24 cellular contexts compared by ENCODE assay signal in the genomic region with DNA sequence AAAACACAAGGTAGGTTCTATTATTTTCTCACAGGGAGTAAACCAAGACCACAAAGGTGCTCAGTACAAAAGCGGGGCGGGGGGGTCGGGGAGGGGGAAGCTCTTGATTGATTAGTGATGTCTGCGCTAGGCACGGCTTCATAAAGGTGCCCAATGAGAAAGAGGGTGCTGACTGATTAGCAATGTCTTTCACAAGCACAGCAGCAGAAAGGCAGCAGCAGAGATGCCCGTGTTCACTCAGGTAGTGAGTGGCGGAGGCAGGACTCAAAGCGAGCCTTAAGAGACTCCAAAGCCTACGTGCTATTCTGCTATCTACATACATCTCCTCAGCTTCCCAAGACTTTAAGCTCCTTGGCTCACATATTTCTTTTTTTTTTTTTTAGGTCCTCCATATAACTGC.
"Had no signal": no experiment of that assay in that cellular context is flagged by ENCODE, and none has a peak within 500 bp of the region (broad histone marks: within the 10 kb centered on the region; RNA-seq: fewer than 3 reads in every experiment).

No MANE protein-coding gene starts in this region.

- H3K9me3 Mint-ChIP-seq: activated T-cell treated with anti-CD3 and anti-CD28 coated beads, Interleukin-2, amount 50 U/mL, for 4 hours; stimulated activated naive CD8-positive, alpha-beta T cell treated with anti-CD3 and anti-CD28 coated beads, Interleukin-15, amount 100 ng/mL, for 72 hours had no signal

- H2AFZ ChIP-seq: neural progenitor cell had no signal

- H3K4me3 ChIP-seq: adrenal gland, breast epithelium, esophagus muscularis mucosa, gastroesophageal sphincter, heart left ventricle, left ventricle myocardium inferior, neural progenitor cell, suprapubic skin, vagina had no signal

- H3K36me3 Mint-ChIP-seq: neural progenitor cell had no signal

- H3K9me3 ChIP-seq: adrenal gland, breast epithelium, esophagus muscularis mucosa, gastroesophageal sphincter, heart left ventricle, left ventricle myocardium inferior, suprapubic skin, vagina had no signal

- H3K27me3 Mint-ChIP-seq: activated CD8-positive, alpha-beta memory T cell treated with anti-CD3 and anti-CD28 coated beads, Interleukin-2, amount 10 ng/mL, durations not matched to agents 7 days and 5 days; progenitor cell of endocrine pancreas; stimulated activated naive CD8-positive, alpha-beta T cell treated with anti-CD3 and anti-CD28 coated beads, Interleukin-15, amount 100 ng/mL, for 72 hours had no signal

- H3K27ac ChIP-seq: adrenal gland, breast epithelium, esophagus muscularis mucosa, gastroesophageal sphincter, heart left ventricle, left ventricle myocardium inferior, neural progenitor cell, suprapubic skin, vagina, WERI-Rb-1 had no signal

- H3K27ac Mint-ChIP-seq: activated CD8-positive, alpha-beta memory T cell treated with anti-CD3 and anti-CD28 coated beads, Interleukin-2, amount 10 ng/mL, durations not matched to agents 7 days and 5 days; neural progenitor cell; progenitor cell of endocrine pancreas had no signal

- DNase-seq: activated CD4-positive, alpha-beta T cell treated with anti-CD3 and anti-CD28 coated beads for 1 hour; activated CD4-positive, alpha-beta T cell treated with anti-CD3 and anti-CD28 coated beads, Interleukin-2, amount 50 U/mL, for 48 hours; activated CD8-positive, alpha-beta memory T cell treated with anti-CD3 and anti-CD28 coated beads, Interleukin-2, amount 10 ng/mL, durations not matched to agents 7 days and 5 days; activated naive CD4-positive, alpha-beta T cell; activated T-cell treated with anti-CD3 and anti-CD28 coated beads, Interleukin-2, amount 50 U/mL, for 4 hours; adrenal gland; cerebellar nuclear complex; cortex of kidney; heart left ventricle; kidney glomerular epithelial cell; left ventricle myocardium inferior; mammary epithelial cell; stimulated activated CD4-positive, alpha-beta T cell treated with anti-CD3 and anti-CD28 coated beads, Interleukin-2, amount 100 ng/mL, for 24 hours; stimulated activated naive CD8-positive, alpha-beta T cell treated with anti-CD3 and anti-CD28 coated beads, Interleukin-15, amount 100 ng/mL, for 72 hours; T-helper 2 cell; trophoblast cell; WERI-Rb-1 had no signal

- H3K36me3 ChIP-seq: adrenal gland, breast epithelium, left ventricle myocardium inferior, neural progenitor cell, suprapubic skin, vagina, WERI-Rb-1 had no signal

- H3K4me1 ChIP-seq: adrenal gland, breast epithelium, gastroesophageal sphincter, neural progenitor cell had no signal

- H3K4me2 ChIP-seq: neural progenitor cell had no signal

- H3K27me3 ChIP-seq: adrenal gland, breast epithelium, esophagus muscularis mucosa, gastroesophageal sphincter, heart left ventricle, neural progenitor cell, suprapubic skin, vagina had no signal

- ATAC-seq: activated CD8-positive, alpha-beta memory T cell treated with anti-CD3 and anti-CD28 coated beads, Interleukin-2, amount 10 ng/mL, durations not matched to agents 7 days and 5 days; activated T-cell treated with anti-CD3 and anti-CD28 coated beads, Interleukin-2, amount 50 U/mL, for 4 hours; gastroesophageal sphincter; heart left ventricle; stimulated activated naive CD8-positive, alpha-beta T cell treated with anti-CD3 and anti-CD28 coated beads, Interleukin-15, amount 100 ng/mL, for 72 hours had no signal

- H3K4me3 Mint-ChIP-seq: activated CD8-positive, alpha-beta memory T cell treated with anti-CD3 and anti-CD28 coated beads, Interleukin-2, amount 10 ng/mL, durations not matched to agents 7 days and 5 days; activated T-cell treated with anti-CD3 and anti-CD28 coated beads, Interleukin-2, amount 50 U/mL, for 4 hours; neural progenitor cell; stimulated activated naive CD8-positive, alpha-beta T cell treated with anti-CD3 and anti-CD28 coated beads, Interleukin-15, amount 100 ng/mL, for 72 hours had no signal

- H3K9ac ChIP-seq: neural progenitor cell had no signal
